8 cellular contexts compared by ENCODE assay signal in the genomic region with DNA sequence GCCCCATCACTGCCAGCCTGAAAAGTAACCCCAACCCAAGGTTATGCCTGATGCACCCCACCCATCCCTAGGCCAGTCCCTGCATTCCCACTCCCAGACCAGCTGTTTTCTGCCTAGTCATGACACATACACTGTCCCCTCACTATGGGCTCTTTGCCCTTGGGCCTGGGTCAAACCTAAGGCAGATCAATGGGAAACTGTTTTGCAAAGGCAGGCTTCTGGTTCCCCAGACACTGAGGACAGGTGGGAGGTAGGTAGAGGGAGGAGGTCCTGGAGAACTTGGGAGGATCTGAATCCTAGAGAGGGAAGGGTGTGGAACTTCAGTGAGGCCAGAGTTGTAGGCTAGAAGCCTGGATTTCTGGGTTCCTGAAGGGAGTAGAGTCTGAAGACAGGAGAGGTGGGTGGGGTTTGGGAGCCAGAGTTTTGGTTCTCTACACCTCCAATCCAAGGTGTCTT. TPM values are rescaled to one million over a fixed set of nuclear protein-coding genes. Genes with fewer than 3 reads are reported as not detected.
A peak's percentile ranks its signal among the peaks of the same experiment; 100 is the strongest.
DNase-seq lines count a peak whose midpoint lies in the region; ATAC-seq and TF ChIP-seq lines count a peak whose summit lies in the region.

No MANE protein-coding gene starts in this region.

- H3K27ac Mint-ChIP-seq in activated T-helper 2 cell treated with anti-CD3 and anti-CD28 coated beads, Interferon-gamma antibody, Interleukin-2, Interleukin-4, amounts not matched to agents 10 μg/mL and 5 μg/mL and 100 μg/mL, durations not matched to agents 14 hours and 24 hours and 36 hours = peak overlapping the region; percentile 91
- H3K27ac Mint-ChIP-seq in stimulated activated memory B cell treated with anti-CD40 and anti-IgM and Interleukin-4, amounts not matched to agents 10 μg/mL and 1 μg/mL and 100 μg/mL, for 72 hours = peak overlapping the region; percentile 90

- peak overlapping the region; percentile 99 for H3K27ac ChIP-seq in HL-60 (replicated peaks)

- peaks cover 64% of the 10 kb centered on the region for H3K36me3 Mint-ChIP-seq in activated T-helper 2 cell treated with anti-CD3 and anti-CD28 coated beads, Interferon-gamma antibody, Interleukin-2, Interleukin-4, amounts not matched to agents 10 μg/mL and 5 μg/mL and 100 μg/mL, durations not matched to agents 14 hours and 24 hours and 36 hours (ENCODE audit: low read depth)
- peaks cover 36% of the 10 kb centered on the region for H3K36me3 Mint-ChIP-seq in stimulated activated memory B cell treated with anti-CD40 and anti-IgM and Interleukin-4, amounts not matched to agents 10 μg/mL and 1 μg/mL and 100 μg/mL, for 72 hours

- ATAC-seq in stimulated activated memory B cell treated with anti-CD40 and anti-IgM and Interleukin-4, amounts not matched to agents 10 μg/mL and 1 μg/mL and 100 μg/mL, for 72 hours = no peak

- H3K4me3 ChIP-seq in HL-60 (replicated peaks; ENCODE audit: insufficient read depth, low read length) (peak overlapping the region; percentile 92), iPS-15b (ENCODE audit: low read depth, low read length) (peak overlapping the region; percentile 98)

- H3K9me3 Mint-ChIP-seq in activated T-helper 2 cell treated with anti-CD3 and anti-CD28 coated beads, Interferon-gamma antibody, Interleukin-2, Interleukin-4, amounts not matched to agents 10 μg/mL and 5 μg/mL and 100 μg/mL, durations not matched to agents 14 hours and 24 hours and 36 hours = no peaks in the 10 kb centered on the region
- H3K9me3 Mint-ChIP-seq in stimulated activated memory B cell treated with anti-CD40 and anti-IgM and Interleukin-4, amounts not matched to agents 10 μg/mL and 1 μg/mL and 100 μg/mL, for 72 hours = no peaks in the 10 kb centered on the region

- no peaks in the 10 kb centered on the region for H3K27me3 ChIP-seq in HL-60 (ENCODE audit: insufficient read depth, poor library complexity, severe bottlenecking)
- no peaks in the 10 kb centered on the region for H3K27me3 ChIP-seq in iPS-15b (ENCODE audit: control insufficient read depth, insufficient read depth, low read length)

- no peak for TF ChIP-seq CTCF in HL-60 (IDR thresholded peaks at IDR 0.05; ENCODE audit: insufficient read depth, low read length)

- no peaks in the 10 kb centered on the region for H3K27me3 Mint-ChIP-seq in activated T-helper 2 cell treated with anti-CD3 and anti-CD28 coated beads, Interferon-gamma antibody, Interleukin-2, Interleukin-4, amounts not matched to agents 10 μg/mL and 5 μg/mL and 100 μg/mL, durations not matched to agents 14 hours and 24 hours and 36 hours (ENCODE audit: low read depth)
- no peaks in the 10 kb centered on the region for H3K27me3 Mint-ChIP-seq in stimulated activated memory B cell treated with anti-CD40 and anti-IgM and Interleukin-4, amounts not matched to agents 10 μg/mL and 1 μg/mL and 100 μg/mL, for 72 hours

- H3K4me1 ChIP-seq in iPS-15b (ENCODE audit: control insufficient read depth, insufficient read depth, low read length) = peaks cover 15% of the 10 kb centered on the region

- no peak for DNase-seq in HL-60 (ENCODE audit: low read depth in 1 of 2, low spot score in 1 of 2)
- DNase-seq in activated T-helper 2 cell treated with anti-CD3 and anti-CD28 coated beads, Interferon-gamma antibody, Interleukin-2, Interleukin-4, amounts not matched to agents 10 μg/mL and 5 μg/mL and 100 μg/mL, durations not matched to agents 14 hours and 24 hours and 36 hours (ENCODE audit: low spot score) = no peak
- DNase-seq in GM19240 (ENCODE audit: insufficient read length, low spot score) = no peak
- no peak for DNase-seq in activated CD8-positive, alpha-beta memory T cell treated with anti-CD3 and anti-CD28 coated beads for 24 hours
- DNase-seq in NCI-H1436 treated with DMSO at 0.1 percent for 48 hours (lab: John Stamatoyannopoulos, UW) = no peak
- DNase-seq in anterior cingulate cortex (lab: John Stamatoyannopoulos, UW) = no peak

- H3K9ac ChIP-seq in iPS-15b (ENCODE audit: low read depth, low read length) = no peak overlapping the region

- peaks cover 55% of the 10 kb centered on the region for H3K4me1 Mint-ChIP-seq in activated T-helper 2 cell treated with anti-CD3 and anti-CD28 coated beads, Interferon-gamma antibody, Interleukin-2, Interleukin-4, amounts not matched to agents 10 μg/mL and 5 μg/mL and 100 μg/mL, durations not matched to agents 14 hours and 24 hours and 36 hours (ENCODE audit: low read depth)
- peaks cover 58% of the 10 kb centered on the region for H3K4me1 Mint-ChIP-seq in stimulated activated memory B cell treated with anti-CD40 and anti-IgM and Interleukin-4, amounts not matched to agents 10 μg/mL and 1 μg/mL and 100 μg/mL, for 72 hours

- peaks cover 15% of the 10 kb centered on the region for H3K36me3 ChIP-seq in iPS-15b (ENCODE audit: control insufficient read depth, insufficient read depth, low read length)

- H3K9me3 ChIP-seq in iPS-15b (ENCODE audit: control insufficient read depth, insufficient read depth, low read length) = no peaks in the 10 kb centered on the region

- H3K4me3 Mint-ChIP-seq in activated T-helper 2 cell treated with anti-CD3 and anti-CD28 coated beads, Interferon-gamma antibody, Interleukin-2, Interleukin-4, amounts not matched to agents 10 μg/mL and 5 μg/mL and 100 μg/mL, durations not matched to agents 14 hours and 24 hours and 36 hours (ENCODE audit: low read depth) = peak overlapping the region; percentile 93
- H3K4me3 Mint-ChIP-seq in stimulated activated memory B cell treated with anti-CD40 and anti-IgM and Interleukin-4, amounts not matched to agents 10 μg/mL and 1 μg/mL and 100 μg/mL, for 72 hours = peak overlapping the region; percentile 95

- intact Hi-C loops in activated T-helper 2 cell treated with anti-CD3 and anti-CD28 coated beads, Interferon-gamma antibody, Interleukin-2, Interleukin-4, amounts not matched to agents 10 μg/mL and 5 μg/mL and 100 μg/mL, durations not matched to agents 14 hours and 24 hours and 36 hours (cut with micrococcal nuclease) = loop anchor here (1.0 kb wide), 1 partner anchor 31 kb away; a partner anchor contains a TSS

RNA-seq across cellular contexts. Expression of a gene that starts 2.1 kb away (rescaled TPM):
- 412 and 423 TPM in 2 replicates for total RNA-seq in activated T-helper 2 cell treated with anti-CD3 and anti-CD28 coated beads, Interferon-gamma antibody, Interleukin-2, Interleukin-4, amounts not matched to agents 10 μg/mL and 5 μg/mL and 100 μg/mL, durations not matched to agents 14 hours and 24 hours and 36 hours

RNA-seq across cellular contexts. Expression of a gene that starts 5.2 kb away (rescaled TPM):
- total RNA-seq in activated T-helper 2 cell treated with anti-CD3 and anti-CD28 coated beads, Interferon-gamma antibody, Interleukin-2, Interleukin-4, amounts not matched to agents 10 μg/mL and 5 μg/mL and 100 μg/mL, durations not matched to agents 14 hours and 24 hours and 36 hours = 5.8 and 7.7 TPM in 2 replicates

RNA-seq across cellular contexts. Expression of a gene that starts 5.5 kb away (rescaled TPM):
- total RNA-seq in activated T-helper 2 cell treated with anti-CD3 and anti-CD28 coated beads, Interferon-gamma antibody, Interleukin-2, Interleukin-4, amounts not matched to agents 10 μg/mL and 5 μg/mL and 100 μg/mL, durations not matched to agents 14 hours and 24 hours and 36 hours = 82.8 and 93.3 TPM in 2 replicates

RNA-seq across cellular contexts. Expression of a gene that starts 11.1 kb away (rescaled TPM):
- total RNA-seq in activated T-helper 2 cell treated with anti-CD3 and anti-CD28 coated beads, Interferon-gamma antibody, Interleukin-2, Interleukin-4, amounts not matched to agents 10 μg/mL and 5 μg/mL and 100 μg/mL, durations not matched to agents 14 hours and 24 hours and 36 hours = not detected in 2 replicates

RNA-seq across cellular contexts. Expression of a gene that starts 12.7 kb away (rescaled TPM):
- not detected in 2 replicates for total RNA-seq in activated T-helper 2 cell treated with anti-CD3 and anti-CD28 coated beads, Interferon-gamma antibody, Interleukin-2, Interleukin-4, amounts not matched to agents 10 μg/mL and 5 μg/mL and 100 μg/mL, durations not matched to agents 14 hours and 24 hours and 36 hours
